9 cellular contexts compared by ENCODE assay signal in genomic region chr6:36204068-36204753, GRCh38. TPM values are rescaled to one million over a fixed set of nuclear protein-coding genes. Genes with fewer than 3 reads are reported as not detected.
A peak's percentile ranks its signal among the peaks of the same experiment; 100 is the strongest.
DNase-seq lines count a peak whose midpoint lies in the region; ATAC-seq, FAIRE-seq and TF ChIP-seq lines count a peak whose summit lies in the region.
"Had no signal": no experiment of that assay in that cellular context is flagged by ENCODE, and none has a peak within 500 bp of the region (broad histone marks: within the 10 kb centered on the region; RNA-seq: fewer than 3 reads in every experiment).

No MANE protein-coding gene starts in this region.

- 86 to 88% methylated on average over 10 of the region's 10 CpGs for WGBS in pancreas, 2 donors

- TF ChIP-seq CTCF in GM20000 (IDR thresholded peaks at IDR 0.05; ENCODE audit: extremely low read depth, missing control alignments) (no peak), WERI-Rb-1 (IDR thresholded peaks at IDR 0.05; ENCODE audit: low read depth, low read length) (no peak), coronary artery (IDR thresholded peaks at IDR 0.05) (no peak), pancreas (IDR thresholded peaks at IDR 0.05) (no peak)

- DNase-seq in AML-193 (lab: John Stamatoyannopoulos, UW): peak; percentile 91 to 93
- peak; percentile 41 for DNase-seq in GM20000 (ENCODE audit: low spot score)
- DNase-seq in WERI-Rb-1: no peak
- DNase-seq in effector memory CD4-positive, alpha-beta T cell: peak; percentile 22 to 43 (median 33)
- no peak for DNase-seq in coronary artery (ENCODE audit: low spot score)
- no peak for DNase-seq in pancreas
- DNase-seq in kidney tubule cell (ENCODE audit: low spot score): no peak

- H3K9me3 ChIP-seq in WERI-Rb-1 (ENCODE audit: severe bottlenecking): no peaks in the 10 kb centered on the region
- no peaks in the 10 kb centered on the region for H3K9me3 ChIP-seq in effector memory CD4-positive, alpha-beta T cell (ENCODE audit: control insufficient read depth, low read length)
- no peaks in the 10 kb centered on the region for H3K9me3 ChIP-seq in pancreas

- no peak for ATAC-seq in HG03378 (IDR thresholded peaks at IDR 0.05; ENCODE audit: unreplicated experiment)
- no peak for ATAC-seq in pancreas

- H3K4me1 ChIP-seq in effector memory CD4-positive, alpha-beta T cell (ENCODE audit: control insufficient read depth, insufficient read depth, low read length, poor library complexity, severe bottlenecking): peaks cover 40% of the 10 kb centered on the region
- no peaks in the 10 kb centered on the region for H3K4me1 ChIP-seq in pancreas
- H3K4me1 ChIP-seq: parathyroid adenoma had no signal

- H3K27me3 ChIP-seq in WERI-Rb-1 (ENCODE audit: insufficient read depth, low read depth, severe bottlenecking): no peaks in the 10 kb centered on the region
- H3K27me3 ChIP-seq in effector memory CD4-positive, alpha-beta T cell (replicated peaks; ENCODE audit: control insufficient read depth, insufficient read depth, low read length, poor library complexity, severe bottlenecking): no peaks in the 10 kb centered on the region
- H3K27me3 ChIP-seq in pancreas: no peaks in the 10 kb centered on the region

- H3K27ac ChIP-seq in WERI-Rb-1 (peak overlapping the region; percentile 16), coronary artery (no peak overlapping the region), pancreas (no peak overlapping the region)
- no peak overlapping the region for H3K27ac ChIP-seq in effector memory CD4-positive, alpha-beta T cell (ENCODE audit: insufficient read depth, low read length, poor library complexity, severe bottlenecking)
- H3K27ac ChIP-seq: parathyroid adenoma had no signal

- intact Hi-C loops in pancreas (cut with DNase I): no loop called here

- FAIRE-seq in pancreas (lab: Jason Lieb, UNC): no peak

- no peak overlapping the region for H3K4me3 ChIP-seq in WERI-Rb-1 (ENCODE audit: low read depth, low read length)
- peak overlapping the region; percentile 30 for H3K4me3 ChIP-seq in effector memory CD4-positive, alpha-beta T cell (ENCODE audit: insufficient read depth, low read depth, low read length, poor library complexity, severe bottlenecking)
- no peak overlapping the region for H3K4me3 ChIP-seq in coronary artery
- H3K4me3 ChIP-seq in pancreas: no peak overlapping the region

- H3K36me3 ChIP-seq in WERI-Rb-1 (peaks cover 98% of the 10 kb centered on the region), pancreas (peaks cover 0 to 40% (median 9%) of the 10 kb centered on the region in 3 donors)
- H3K36me3 ChIP-seq in effector memory CD4-positive, alpha-beta T cell (ENCODE audit: control insufficient read depth, insufficient read depth, low read length): peaks cover 25% of the 10 kb centered on the region

RNA-seq across cellular contexts. Expression of gene BRPF3, which starts 7.7 kb away (rescaled TPM):
- 10 to 100 TPM; 18.6 to 27.0 (median 21.4) TPM for total RNA-seq in pancreas
- polyA plus RNA-seq in pancreas: 10 to 100 TPM in 1 of 2 donors, 1 to 10 TPM in 1; 8.4 to 12.1 TPM

Comparison
In these comparisons a context has a peak if more than half of its experiments do, and no peak if none do; other contexts are left out.
1. DNase-seq: peak in AML-193 (2 of 2), GM20000 (single experiment) and effector memory CD4-positive, alpha-beta T cell (3 of 3); none in WERI-Rb-1 (single experiment), coronary artery (single experiment), pancreas (0 of 6) and kidney tubule cell (single experiment).